In the genomic region with DNA sequence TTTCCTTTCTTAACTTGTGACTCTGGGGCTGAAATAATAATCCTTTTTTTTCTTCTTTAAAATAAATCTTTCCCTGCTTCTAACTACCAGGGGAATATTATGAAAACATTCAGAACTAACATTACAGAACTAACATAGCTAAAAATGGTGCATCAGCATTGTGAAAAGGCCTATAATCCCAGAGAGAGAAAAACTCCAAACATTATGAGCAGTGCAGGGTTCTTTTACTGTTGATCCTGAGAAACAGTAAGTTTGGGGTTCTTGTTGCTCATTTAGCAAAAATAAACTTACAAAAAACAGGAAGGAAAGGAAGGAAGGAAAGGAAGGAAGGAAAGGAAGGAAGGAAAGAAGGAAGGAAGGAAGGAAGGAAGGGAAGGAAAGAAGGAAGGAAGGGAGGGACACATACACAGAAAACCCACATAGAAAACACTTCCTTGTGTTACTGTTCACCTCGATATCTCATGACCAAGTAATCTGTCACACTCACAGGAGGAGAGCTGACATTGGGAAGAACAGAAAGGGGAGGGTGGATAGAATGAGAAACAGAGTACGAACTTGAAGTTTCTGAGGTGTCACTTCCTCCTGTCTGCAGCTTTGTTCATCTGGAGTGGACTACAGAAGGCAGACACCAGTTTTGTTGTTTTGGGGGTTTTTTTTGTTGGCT, we compare ENCODE assay signal across 1 cellular context.
TF ChIP-seq lines count a peak whose summit lies in the region.

No MANE protein-coding gene starts in this region.

TF ChIP-seq in H1, 55 proteins besides CTCF, POLR2A, EP300 and RAD21:
- TF ChIP-seq, protein P1, sequence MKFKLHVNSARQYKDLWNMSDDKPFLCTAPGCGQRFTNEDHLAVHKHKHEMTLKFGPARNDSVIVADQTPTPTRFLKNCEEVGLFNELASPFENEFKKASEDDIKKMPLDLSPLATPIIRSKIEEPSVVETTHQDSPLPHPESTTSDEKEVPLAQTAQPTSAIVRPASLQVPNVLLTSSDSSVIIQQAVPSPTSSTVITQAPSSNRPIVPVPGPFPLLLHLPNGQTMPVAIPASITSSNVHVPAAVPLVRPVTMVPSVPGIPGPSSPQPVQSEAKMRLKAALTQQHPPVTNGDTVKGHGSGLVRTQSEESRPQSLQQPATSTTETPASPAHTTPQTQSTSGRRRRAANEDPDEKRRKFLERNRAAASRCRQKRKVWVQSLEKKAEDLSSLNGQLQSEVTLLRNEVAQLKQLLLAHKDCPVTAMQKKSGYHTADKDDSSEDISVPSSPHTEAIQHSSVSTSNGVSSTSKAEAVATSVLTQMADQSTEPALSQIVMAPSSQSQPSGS (IDR thresholded peaks at IDR 0.05; ENCODE audit: low read length): no peak
- TF ChIP-seq JUN (IDR thresholded peaks at IDR 0.05; ENCODE audit: low read depth, low read length) (no peak), CHD1 (IDR thresholded peaks at IDR 0.05; ENCODE audit: low read depth, low read length) (no peak), CTBP2 (IDR thresholded peaks at IDR 0.05; ENCODE audit: borderline replicate concordance, insufficient read depth, insufficient read length, low read length) (no peak), FOSL1 (IDR thresholded peaks at IDR 0.05; ENCODE audit: insufficient read depth, low read depth, low read length) (no peak), SP4 (IDR thresholded peaks at IDR 0.05; ENCODE audit: low read length) (no peak), SIX5 (IDR thresholded peaks at IDR 0.05; ENCODE audit: low read depth, low read length) (no peak), BACH1 (IDR thresholded peaks at IDR 0.05; ENCODE audit: low read length) (no peak), SP2 (IDR thresholded peaks at IDR 0.05; ENCODE audit: low read length) (no peak)
- TF ChIP-seq, protein P2, sequence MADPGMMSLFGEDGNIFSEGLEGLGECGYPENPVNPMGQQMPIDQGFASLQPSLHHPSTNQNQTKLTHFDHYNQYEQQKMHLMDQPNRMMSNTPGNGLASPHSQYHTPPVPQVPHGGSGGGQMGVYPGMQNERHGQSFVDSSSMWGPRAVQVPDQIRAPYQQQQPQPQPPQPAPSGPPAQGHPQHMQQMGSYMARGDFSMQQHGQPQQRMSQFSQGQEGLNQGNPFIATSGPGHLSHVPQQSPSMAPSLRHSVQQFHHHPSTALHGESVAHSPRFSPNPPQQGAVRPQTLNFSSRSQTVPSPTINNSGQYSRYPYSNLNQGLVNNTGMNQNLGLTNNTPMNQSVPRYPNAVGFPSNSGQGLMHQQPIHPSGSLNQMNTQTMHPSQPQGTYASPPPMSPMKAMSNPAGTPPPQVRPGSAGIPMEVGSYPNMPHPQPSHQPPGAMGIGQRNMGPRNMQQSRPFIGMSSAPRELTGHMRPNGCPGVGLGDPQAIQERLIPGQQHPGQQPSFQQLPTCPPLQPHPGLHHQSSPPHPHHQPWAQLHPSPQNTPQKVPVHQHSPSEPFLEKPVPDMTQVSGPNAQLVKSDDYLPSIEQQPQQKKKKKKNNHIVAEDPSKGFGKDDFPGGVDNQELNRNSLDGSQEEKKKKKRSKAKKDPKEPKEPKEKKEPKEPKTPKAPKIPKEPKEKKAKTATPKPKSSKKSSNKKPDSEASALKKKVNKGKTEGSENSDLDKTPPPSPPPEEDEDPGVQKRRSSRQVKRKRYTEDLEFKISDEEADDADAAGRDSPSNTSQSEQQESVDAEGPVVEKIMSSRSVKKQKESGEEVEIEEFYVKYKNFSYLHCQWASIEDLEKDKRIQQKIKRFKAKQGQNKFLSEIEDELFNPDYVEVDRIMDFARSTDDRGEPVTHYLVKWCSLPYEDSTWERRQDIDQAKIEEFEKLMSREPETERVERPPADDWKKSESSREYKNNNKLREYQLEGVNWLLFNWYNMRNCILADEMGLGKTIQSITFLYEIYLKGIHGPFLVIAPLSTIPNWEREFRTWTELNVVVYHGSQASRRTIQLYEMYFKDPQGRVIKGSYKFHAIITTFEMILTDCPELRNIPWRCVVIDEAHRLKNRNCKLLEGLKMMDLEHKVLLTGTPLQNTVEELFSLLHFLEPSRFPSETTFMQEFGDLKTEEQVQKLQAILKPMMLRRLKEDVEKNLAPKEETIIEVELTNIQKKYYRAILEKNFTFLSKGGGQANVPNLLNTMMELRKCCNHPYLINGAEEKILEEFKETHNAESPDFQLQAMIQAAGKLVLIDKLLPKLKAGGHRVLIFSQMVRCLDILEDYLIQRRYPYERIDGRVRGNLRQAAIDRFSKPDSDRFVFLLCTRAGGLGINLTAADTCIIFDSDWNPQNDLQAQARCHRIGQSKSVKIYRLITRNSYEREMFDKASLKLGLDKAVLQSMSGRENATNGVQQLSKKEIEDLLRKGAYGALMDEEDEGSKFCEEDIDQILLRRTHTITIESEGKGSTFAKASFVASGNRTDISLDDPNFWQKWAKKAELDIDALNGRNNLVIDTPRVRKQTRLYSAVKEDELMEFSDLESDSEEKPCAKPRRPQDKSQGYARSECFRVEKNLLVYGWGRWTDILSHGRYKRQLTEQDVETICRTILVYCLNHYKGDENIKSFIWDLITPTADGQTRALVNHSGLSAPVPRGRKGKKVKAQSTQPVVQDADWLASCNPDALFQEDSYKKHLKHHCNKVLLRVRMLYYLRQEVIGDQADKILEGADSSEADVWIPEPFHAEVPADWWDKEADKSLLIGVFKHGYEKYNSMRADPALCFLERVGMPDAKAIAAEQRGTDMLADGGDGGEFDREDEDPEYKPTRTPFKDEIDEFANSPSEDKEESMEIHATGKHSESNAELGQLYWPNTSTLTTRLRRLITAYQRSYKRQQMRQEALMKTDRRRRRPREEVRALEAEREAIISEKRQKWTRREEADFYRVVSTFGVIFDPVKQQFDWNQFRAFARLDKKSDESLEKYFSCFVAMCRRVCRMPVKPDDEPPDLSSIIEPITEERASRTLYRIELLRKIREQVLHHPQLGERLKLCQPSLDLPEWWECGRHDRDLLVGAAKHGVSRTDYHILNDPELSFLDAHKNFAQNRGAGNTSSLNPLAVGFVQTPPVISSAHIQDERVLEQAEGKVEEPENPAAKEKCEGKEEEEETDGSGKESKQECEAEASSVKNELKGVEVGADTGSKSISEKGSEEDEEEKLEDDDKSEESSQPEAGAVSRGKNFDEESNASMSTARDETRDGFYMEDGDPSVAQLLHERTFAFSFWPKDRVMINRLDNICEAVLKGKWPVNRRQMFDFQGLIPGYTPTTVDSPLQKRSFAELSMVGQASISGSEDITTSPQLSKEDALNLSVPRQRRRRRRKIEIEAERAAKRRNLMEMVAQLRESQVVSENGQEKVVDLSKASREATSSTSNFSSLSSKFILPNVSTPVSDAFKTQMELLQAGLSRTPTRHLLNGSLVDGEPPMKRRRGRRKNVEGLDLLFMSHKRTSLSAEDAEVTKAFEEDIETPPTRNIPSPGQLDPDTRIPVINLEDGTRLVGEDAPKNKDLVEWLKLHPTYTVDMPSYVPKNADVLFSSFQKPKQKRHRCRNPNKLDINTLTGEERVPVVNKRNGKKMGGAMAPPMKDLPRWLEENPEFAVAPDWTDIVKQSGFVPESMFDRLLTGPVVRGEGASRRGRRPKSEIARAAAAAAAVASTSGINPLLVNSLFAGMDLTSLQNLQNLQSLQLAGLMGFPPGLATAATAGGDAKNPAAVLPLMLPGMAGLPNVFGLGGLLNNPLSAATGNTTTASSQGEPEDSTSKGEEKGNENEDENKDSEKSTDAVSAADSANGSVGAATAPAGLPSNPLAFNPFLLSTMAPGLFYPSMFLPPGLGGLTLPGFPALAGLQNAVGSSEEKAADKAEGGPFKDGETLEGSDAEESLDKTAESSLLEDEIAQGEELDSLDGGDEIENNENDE (IDR thresholded peaks at IDR 0.05; ENCODE audit: insufficient replicate concordance, low read length): no peak
- TF ChIP-seq, protein P3, sequence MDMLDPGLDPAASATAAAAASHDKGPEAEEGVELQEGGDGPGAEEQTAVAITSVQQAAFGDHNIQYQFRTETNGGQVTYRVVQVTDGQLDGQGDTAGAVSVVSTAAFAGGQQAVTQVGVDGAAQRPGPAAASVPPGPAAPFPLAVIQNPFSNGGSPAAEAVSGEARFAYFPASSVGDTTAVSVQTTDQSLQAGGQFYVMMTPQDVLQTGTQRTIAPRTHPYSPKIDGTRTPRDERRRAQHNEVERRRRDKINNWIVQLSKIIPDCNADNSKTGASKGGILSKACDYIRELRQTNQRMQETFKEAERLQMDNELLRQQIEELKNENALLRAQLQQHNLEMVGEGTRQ (IDR thresholded peaks at IDR 0.05; ENCODE audit: low read length): no peak
